ENCODE assay signal across 15 cellular contexts in the genomic region with DNA sequence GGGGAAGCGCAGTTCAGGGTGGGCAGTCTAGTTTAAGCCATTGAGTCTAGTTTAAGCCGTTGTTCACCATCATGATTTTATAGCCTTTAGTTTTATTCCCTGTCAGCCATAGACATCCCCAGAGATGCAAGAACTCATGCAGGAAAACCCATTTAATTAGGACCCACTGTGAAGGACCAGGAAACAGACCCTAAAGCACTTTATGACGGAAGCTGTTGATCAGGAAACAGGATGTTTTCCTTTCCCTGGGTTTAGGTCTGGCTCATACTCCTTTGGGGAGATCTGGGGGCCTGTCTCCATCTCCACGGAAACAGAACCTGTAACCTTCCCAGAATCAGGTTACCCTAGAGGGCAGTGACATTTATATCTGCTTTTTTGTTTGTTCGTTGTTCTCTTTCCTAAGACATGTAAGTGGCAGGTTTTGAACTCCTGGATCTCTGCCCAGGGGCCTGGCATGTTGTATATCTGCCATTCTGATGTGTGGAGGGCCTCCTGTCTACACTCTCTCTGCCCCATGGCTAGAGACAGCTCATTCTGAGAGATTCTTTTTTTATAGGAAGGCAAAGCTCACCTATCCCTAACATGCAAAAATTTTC.
DNase-seq lines count a peak whose midpoint lies in the region; ATAC-seq and TF ChIP-seq lines count a peak whose summit lies in the region.
"Had no signal": no experiment of that assay in that cellular context is flagged by ENCODE, and none has a peak within 500 bp of the region (broad histone marks: within the 10 kb centered on the region; RNA-seq: fewer than 3 reads in every experiment).

No MANE protein-coding gene starts in this region.

- no peak for TF ChIP-seq CTCF in A673 (conservative IDR thresholded peaks at IDR 0.05; ENCODE audit: low read depth, low read length)
- TF ChIP-seq CTCF in SK-N-SH (IDR thresholded peaks at IDR 0.05): no peak

- H4K20me1 ChIP-seq in SK-N-SH (ENCODE audit: insufficient read depth): no peaks in the 10 kb centered on the region

- CTCF ChIA-PET in A673 (lab: Charles Lee): no interaction called here
- CTCF ChIA-PET in SK-N-SH (lab: Yijun Ruan, JAX): interaction anchor here (1.1 to 2.0 kb wide), 4 partner anchors 12 to 223 kb away, joined by 3 to 12 read pairs (median 4); no protein-coding TSS in a partner anchor

- no peaks in the 10 kb centered on the region for H3K9me3 ChIP-seq in A673 (ENCODE audit: low read depth, low read length, poor library complexity, severe bottlenecking)
- no peaks in the 10 kb centered on the region for H3K9me3 ChIP-seq in SK-N-SH
- H3K9me3 ChIP-seq: SJSA1 had no signal

- peaks cover 3% of the 10 kb centered on the region for H3K4me1 ChIP-seq in A673 (ENCODE audit: insufficient read depth, low read length, poor library complexity, severe bottlenecking)
- H3K4me1 ChIP-seq in SK-N-SH (ENCODE audit: control insufficient read depth in 1 of 2, insufficient read depth in 2 of 2, low read depth in 1 of 2, low read length in 1 of 2): peaks cover 6 to 70% of the 10 kb centered on the region in 2 experiments; a peak in 3 of 4 replicates
- H3K4me1 ChIP-seq: SJSA1 had no signal

- no peaks in the 10 kb centered on the region for H3K36me3 Mint-ChIP-seq in stimulated activated effector memory CD8-positive, alpha-beta T cell treated with anti-CD3 and anti-CD28 coated beads, Interleukin-12 subunit alpha, Interleukin-12 subunit beta, amount 100 ng/mL, for 72 hours

- peaks cover 9% of the 10 kb centered on the region for H3F3A ChIP-seq in SK-N-SH (replicated peaks; ENCODE audit: insufficient read depth)

- DNase-seq in NCI-H1092 treated with DMSO at 0.1 percent for 48 hours (lab: John Stamatoyannopoulos, UW) (peak; percentile 26), NCI-H1092 (lab: John Stamatoyannopoulos, UW) (no peak), A673 (ENCODE audit: low spot score) (peak; percentile 33), SK-N-SH (peak; percentile 58), left ventricle myocardium superior (peak; percentile 63), occipital lobe (lab: John Stamatoyannopoulos, UW) (no peak)
- no peak for DNase-seq in stimulated activated effector memory CD8-positive, alpha-beta T cell treated with anti-CD3 and anti-CD28 coated beads, Interleukin-12 subunit alpha, Interleukin-12 subunit beta, amount 100 ng/mL, for 72 hours (ENCODE audit: low spot score in 2 of 2)
- DNase-seq: C1 segment of cervical spinal cord; H9; KG1; NCI-H510A treated with DMSO at 0.1 percent for 48 hours; NK-92 treated with Interleukin-12 subunit alpha and Interleukin-12 subunit beta, amount 100 ng/mL, for 24 hours had no signal

- H3K9me3 Mint-ChIP-seq in stimulated activated effector memory CD8-positive, alpha-beta T cell treated with anti-CD3 and anti-CD28 coated beads, Interleukin-12 subunit alpha, Interleukin-12 subunit beta, amount 100 ng/mL, for 72 hours: no peaks in the 10 kb centered on the region
- H3K9me3 Mint-ChIP-seq: H9 had no signal

- peaks cover 6% of the 10 kb centered on the region for H3K4me1 Mint-ChIP-seq in stimulated activated effector memory CD8-positive, alpha-beta T cell treated with anti-CD3 and anti-CD28 coated beads, Interleukin-12 subunit alpha, Interleukin-12 subunit beta, amount 100 ng/mL, for 72 hours

- POLR2A ChIA-PET in A673 (lab: Charles Lee; ENCODE audit: low non-redundant PET) (no interaction called here), SK-N-SH (lab: Yijun Ruan, JAX) (no interaction called here)

- TF ChIP-seq EP300 in SK-N-SH (IDR thresholded peaks at IDR 0.05; ENCODE audit: borderline replicate concordance in 1 of 2, low read depth in 1 of 2, low read length in 1 of 2): peak in 1 of 2 experiments; percentile 66; a peak in 1 of 4 replicates

- no peak overlapping the region for H3K9ac ChIP-seq in SK-N-SH

- peak; percentile 89 for ATAC-seq in left ventricle myocardium superior
- no peak for ATAC-seq in stimulated activated effector memory CD8-positive, alpha-beta T cell treated with anti-CD3 and anti-CD28 coated beads, Interleukin-12 subunit alpha, Interleukin-12 subunit beta, amount 100 ng/mL, for 72 hours
- ATAC-seq in GM21576 (IDR thresholded peaks at IDR 0.05; ENCODE audit: unreplicated experiment): no peak

- H3K4me3 Mint-ChIP-seq in stimulated activated effector memory CD8-positive, alpha-beta T cell treated with anti-CD3 and anti-CD28 coated beads, Interleukin-12 subunit alpha, Interleukin-12 subunit beta, amount 100 ng/mL, for 72 hours: no peak overlapping the region
- H3K4me3 Mint-ChIP-seq: H9 had no signal

- TF ChIP-seq RAD21 in SK-N-SH (IDR thresholded peaks at IDR 0.05; ENCODE audit: low read length): no peak; the same call in 1 of the 2 replicates

- BruUV-seq in A673 (replicated peaks; lab: Mats Ljungman, UMichigan): no TSS peak

- intact Hi-C loops in A673 (cut with micrococcal nuclease; ENCODE audit: unreplicated experiment): no loop called here
- intact Hi-C loops in left ventricle myocardium superior (cut with micrococcal nuclease): no loop called here

- no peak overlapping the region for H3K27ac Mint-ChIP-seq in stimulated activated effector memory CD8-positive, alpha-beta T cell treated with anti-CD3 and anti-CD28 coated beads, Interleukin-12 subunit alpha, Interleukin-12 subunit beta, amount 100 ng/mL, for 72 hours
- H3K27ac Mint-ChIP-seq: H9 had no signal

- no peak overlapping the region for H3K4me3 ChIP-seq in A673 (ENCODE audit: low read depth, low read length, poor library complexity, severe bottlenecking)
- H3K4me3 ChIP-seq in SK-N-SH (ENCODE audit: low read depth in 2 of 2, low read length in 1 of 2): no peak overlapping the region
- H3K4me3 ChIP-seq: SJSA1 had no signal

- H3K79me2 ChIP-seq in SK-N-SH (ENCODE audit: insufficient read depth): no peaks in the 10 kb centered on the region

- H3K4me2 ChIP-seq in SK-N-SH: no peak overlapping the region

- H3K36me3 ChIP-seq in A673 (ENCODE audit: insufficient read depth, low read length, poor library complexity, severe bottlenecking) (no peaks in the 10 kb centered on the region), SK-N-SH (replicated peaks in 1 of 2; ENCODE audit: control insufficient read depth in 1 of 2, insufficient read depth in 2 of 2, low read length in 1 of 2) (no peaks in the 10 kb centered on the region)
- H3K36me3 ChIP-seq: SJSA1 had no signal

- no peaks in the 10 kb centered on the region for H3K9me2 ChIP-seq in SK-N-SH

- WGBS in SK-N-SH (ENCODE audit: low lambda C conversion rate): 76% methylated on average over 5 of the region's 5 CpGs

- no peak overlapping the region for H2AFZ ChIP-seq in SK-N-SH (ENCODE audit: low read depth)

- H3K27me3 ChIP-seq in A673 (replicated peaks; ENCODE audit: insufficient read depth, low read depth, low read length, poor library complexity): no peaks in the 10 kb centered on the region
- H3K27me3 ChIP-seq in SK-N-SH (ENCODE audit: insufficient read depth): no peaks in the 10 kb centered on the region
- H3K27me3 ChIP-seq: SJSA1 had no signal

- H3K27ac ChIP-seq in A673 (ENCODE audit: low read depth, low read length, poor library complexity, severe bottlenecking) (no peak overlapping the region), SK-N-SH (ENCODE audit: low read depth in 2 of 2, low read length in 1 of 2) (peak overlapping the region in 1 of 2 experiments; percentile 99; a peak in 2 of 4 replicates)
- H3K27ac ChIP-seq: RWPE1, SJSA1 had no signal

TF ChIP-seq in SK-N-SH, 30 proteins besides CTCF, POLR2A, EP300 and RAD21 (continues in another document):
- TF ChIP-seq EZH2phosphoT487 (IDR thresholded peaks at IDR 0.05; ENCODE audit: borderline replicate concordance, low read depth) (no peak), CHD2 (IDR thresholded peaks at IDR 0.05; ENCODE audit: low read length, partially characterized antibody) (peak; percentile 10), ELF1 (IDR thresholded peaks at IDR 0.05) (no peak), SMC3 (IDR thresholded peaks at IDR 0.05; ENCODE audit: low read depth, low read length) (no peak), FOXJ3 (CRISPR knock-in tag; IDR thresholded peaks at IDR 0.05) (peak; percentile 31; the same call in 1 of the 2 replicates), TAF1 (IDR thresholded peaks at IDR 0.05; ENCODE audit: borderline replicate concordance, low read depth, low read length) (no peak), JUND (IDR thresholded peaks at IDR 0.05) (no peak), TEAD4 (IDR thresholded peaks at IDR 0.05; ENCODE audit: borderline replicate concordance, insufficient read depth) (no peak), POLR2AphosphoS5 (IDR thresholded peaks at IDR 0.05; ENCODE audit: low read depth, low read length) (no peak), RXRA (IDR thresholded peaks at IDR 0.05; ENCODE audit: borderline replicate concordance, low read depth) (no peak), GATA2 (CRISPR knock-in tag; IDR thresholded peaks at IDR 0.05) (no peak; the same call in 1 of the 2 replicates)
- TF ChIP-seq, protein P1, sequence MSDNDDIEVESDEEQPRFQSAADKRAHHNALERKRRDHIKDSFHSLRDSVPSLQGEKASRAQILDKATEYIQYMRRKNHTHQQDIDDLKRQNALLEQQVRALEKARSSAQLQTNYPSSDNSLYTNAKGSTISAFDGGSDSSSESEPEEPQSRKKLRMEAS (IDR thresholded peaks at IDR 0.05; ENCODE audit: low read depth): no peak
- TF ChIP-seq, protein P2, sequence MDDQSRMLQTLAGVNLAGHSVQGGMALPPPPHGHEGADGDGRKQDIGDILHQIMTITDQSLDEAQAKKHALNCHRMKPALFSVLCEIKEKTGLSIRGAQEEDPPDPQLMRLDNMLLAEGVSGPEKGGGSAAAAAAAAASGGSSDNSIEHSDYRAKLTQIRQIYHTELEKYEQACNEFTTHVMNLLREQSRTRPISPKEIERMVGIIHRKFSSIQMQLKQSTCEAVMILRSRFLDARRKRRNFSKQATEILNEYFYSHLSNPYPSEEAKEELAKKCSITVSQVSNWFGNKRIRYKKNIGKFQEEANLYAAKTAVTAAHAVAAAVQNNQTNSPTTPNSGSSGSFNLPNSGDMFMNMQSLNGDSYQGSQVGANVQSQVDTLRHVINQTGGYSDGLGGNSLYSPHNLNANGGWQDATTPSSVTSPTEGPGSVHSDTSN (IDR thresholded peaks at IDR 0.05): no peak
- TF ChIP-seq, protein P3, sequence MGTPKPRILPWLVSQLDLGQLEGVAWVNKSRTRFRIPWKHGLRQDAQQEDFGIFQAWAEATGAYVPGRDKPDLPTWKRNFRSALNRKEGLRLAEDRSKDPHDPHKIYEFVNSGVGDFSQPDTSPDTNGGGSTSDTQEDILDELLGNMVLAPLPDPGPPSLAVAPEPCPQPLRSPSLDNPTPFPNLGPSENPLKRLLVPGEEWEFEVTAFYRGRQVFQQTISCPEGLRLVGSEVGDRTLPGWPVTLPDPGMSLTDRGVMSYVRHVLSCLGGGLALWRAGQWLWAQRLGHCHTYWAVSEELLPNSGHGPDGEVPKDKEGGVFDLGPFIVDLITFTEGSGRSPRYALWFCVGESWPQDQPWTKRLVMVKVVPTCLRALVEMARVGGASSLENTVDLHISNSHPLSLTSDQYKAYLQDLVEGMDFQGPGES (IDR thresholded peaks at IDR 0.05; ENCODE audit: low read depth, low read length): no peak

Comparison
In these comparisons a context has a peak if more than half of its experiments do, and no peak if none do; other contexts are left out.
1. DNase-seq: peak in NCI-H1092 treated with DMSO at 0.1 percent for 48 hours (single experiment), A673 (single experiment), SK-N-SH (single experiment) and left ventricle myocardium superior (single experiment); none in NCI-H1092 (single experiment), occipital lobe (single experiment) and stimulated activated effector memory CD8-positive, alpha-beta T cell treated with anti-CD3 and anti-CD28 coated beads, Interleukin-12 subunit alpha, Interleukin-12 subunit beta, amount 100 ng/mL, for 72 hours (0 of 2).